Comparison of ENCODE assay signal across 21 cellular contexts in genomic region chr1:158355773-158356172, GRCh38. TPM values are rescaled to one million over a fixed set of nuclear protein-coding genes. Genes with fewer than 3 reads are reported as not detected.
DNase-seq lines count a peak whose midpoint lies in the region; ATAC-seq and TF ChIP-seq lines count a peak whose summit lies in the region.
"Had no signal": no experiment of that assay in that cellular context is flagged by ENCODE, and none has a peak within 500 bp of the region (broad histone marks: within the 10 kb centered on the region; RNA-seq: fewer than 3 reads in every experiment).

No MANE protein-coding gene starts in this region.

- peak; percentile 3 for ATAC-seq in stimulated activated naive CD8-positive, alpha-beta T cell treated with anti-CD3 and anti-CD28 coated beads, Interleukin-15, Interleukin-2, amounts not matched to agents 100 U/mL and 50 U/mL, for 24 hours
- ATAC-seq in stimulated activated naive CD8-positive, alpha-beta T cell treated with anti-CD3 and anti-CD28 coated beads, Interleukin-15, amount 100 ng/mL, for 72 hours, result no peak
- ATAC-seq: GM12878, HCT116 had no signal

- no peak overlapping the region for H3K4me3 Mint-ChIP-seq in stimulated activated naive CD8-positive, alpha-beta T cell treated with anti-CD3 and anti-CD28 coated beads, Interleukin-15, amount 100 ng/mL, for 72 hours
- peak overlapping the region; percentile 81 for H3K4me3 Mint-ChIP-seq in dendritic cell treated with granulocyte-macrophage colony-stimulating factor and Interleukin-4, amounts not matched to agents 40 ng/mL and 50 ng/mL, for 4 days
- H3K4me3 Mint-ChIP-seq: H9 had no signal

- no peaks in the 10 kb centered on the region for H3K4me1 Mint-ChIP-seq in stimulated activated naive CD8-positive, alpha-beta T cell treated with anti-CD3 and anti-CD28 coated beads, Interleukin-15, amount 100 ng/mL, for 72 hours
- peaks cover 61% of the 10 kb centered on the region for H3K4me1 Mint-ChIP-seq in dendritic cell treated with granulocyte-macrophage colony-stimulating factor and Interleukin-4, amounts not matched to agents 40 ng/mL and 50 ng/mL, for 4 days (ENCODE audit: low read depth)
- H3K4me1 Mint-ChIP-seq: CD4-positive, alpha-beta memory T cell had no signal

- DNase-seq in stimulated activated naive CD8-positive, alpha-beta T cell treated with anti-CD3 and anti-CD28 coated beads, Interleukin-15, Interleukin-2, amounts not matched to agents 100 U/mL and 50 U/mL, for 24 hours, result no peak
- no peak for DNase-seq in stimulated activated naive CD8-positive, alpha-beta T cell treated with anti-CD3 and anti-CD28 coated beads, Interleukin-15, amount 100 ng/mL, for 72 hours
- DNase-seq in Jurkat, Clone E6-1 (ENCODE audit: low read depth, low spot score), result no peak
- DNase-seq in foreskin fibroblast (no peak), cerebellum (ENCODE audit: low spot score) (no peak), DMS53 (lab: John Stamatoyannopoulos, UW) (no peak)
- DNase-seq: C1 segment of cervical spinal cord; Calu3; CD4-positive, alpha-beta memory T cell; COR-L47; EL; GDM1; GM23248; H9 had no signal

- no peak overlapping the region for H3K27ac Mint-ChIP-seq in stimulated activated naive CD8-positive, alpha-beta T cell treated with anti-CD3 and anti-CD28 coated beads, Interleukin-15, amount 100 ng/mL, for 72 hours
- H3K27ac Mint-ChIP-seq in dendritic cell treated with granulocyte-macrophage colony-stimulating factor and Interleukin-4, amounts not matched to agents 40 ng/mL and 50 ng/mL, for 4 days, result peak overlapping the region; percentile 88
- H3K27ac Mint-ChIP-seq: CD4-positive, alpha-beta memory T cell had no signal

- TF ChIP-seq CTCF in foreskin fibroblast (IDR thresholded peaks at IDR 0.05; ENCODE audit: low read depth, low read length), result no peak

- H3K9me3 Mint-ChIP-seq in stimulated activated naive CD8-positive, alpha-beta T cell treated with anti-CD3 and anti-CD28 coated beads, Interleukin-15, amount 100 ng/mL, for 72 hours, result no peaks in the 10 kb centered on the region
- H3K9me3 Mint-ChIP-seq in dendritic cell treated with granulocyte-macrophage colony-stimulating factor and Interleukin-4, amounts not matched to agents 40 ng/mL and 50 ng/mL, for 4 days, result no peaks in the 10 kb centered on the region
- H3K9me3 Mint-ChIP-seq: H9 had no signal

- intact Hi-C loops in dendritic cell treated with granulocyte-macrophage colony-stimulating factor and Interleukin-4, amounts not matched to agents 40 ng/mL and 50 ng/mL, for 4 days (cut with micrococcal nuclease), result no loop called here

- peaks cover 35% of the 10 kb centered on the region for H3K27me3 Mint-ChIP-seq in stimulated activated naive CD8-positive, alpha-beta T cell treated with anti-CD3 and anti-CD28 coated beads, Interleukin-15, amount 100 ng/mL, for 72 hours
- peaks cover 1% of the 10 kb centered on the region for H3K27me3 Mint-ChIP-seq in dendritic cell treated with granulocyte-macrophage colony-stimulating factor and Interleukin-4, amounts not matched to agents 40 ng/mL and 50 ng/mL, for 4 days

- H3K36me3 Mint-ChIP-seq in dendritic cell treated with granulocyte-macrophage colony-stimulating factor and Interleukin-4, amounts not matched to agents 40 ng/mL and 50 ng/mL, for 4 days (ENCODE audit: low read depth), result peaks cover 22% of the 10 kb centered on the region
- H3K36me3 Mint-ChIP-seq: CD4-positive, alpha-beta memory T cell had no signal

- peak overlapping the region; percentile 74 for H3K4me3 ChIP-seq in Jurkat, Clone E6-1 (ENCODE audit: low read length)
- H3K4me3 ChIP-seq in foreskin fibroblast (ENCODE audit: low read depth in 1 of 2, low read length in 2 of 2), result no peak overlapping the region
- H3K4me3 ChIP-seq: GM12878, GM23248 had no signal

RNA-seq across cellular contexts. Expression of gene CD1E, which starts 2.1 kb away (rescaled TPM):
- 14.2 TPM for polyA plus RNA-seq in Jurkat, Clone E6-1 (2012; ENCODE audit: insufficient read depth, insufficient read length)
- total RNA-seq in cerebellum, result not detected
- total RNA-seq: A172; A673; Calu3; CD4-positive, alpha-beta memory T cell; GM12878; GM23248; H4; H9 had no signal
- polyA plus RNA-seq: BJ; CD4-positive, alpha-beta memory T cell; GM23248 had no signal

RNA-seq across cellular contexts. Expression of gene CD1B, which starts 24.4 kb away (rescaled TPM):
- polyA plus RNA-seq in Jurkat, Clone E6-1 (2012; ENCODE audit: insufficient read depth, insufficient read length), result 40.2 TPM
- not detected for total RNA-seq in cerebellum
- total RNA-seq: A172; A673; Calu3; CD4-positive, alpha-beta memory T cell; GM12878; GM23248; H4; H9 had no signal
- polyA plus RNA-seq: BJ; CD4-positive, alpha-beta memory T cell; GM12878; GM23248 had no signal

RNA-seq across cellular contexts. Expression of gene OR10T2, which starts 43.5 kb away (rescaled TPM):
- not detected for polyA plus RNA-seq in Jurkat, Clone E6-1 (2012; ENCODE audit: insufficient read depth, insufficient read length)
- not detected for total RNA-seq in cerebellum
- total RNA-seq: A172; A673; Calu3; CD4-positive, alpha-beta memory T cell; GM12878; GM23248; H4; H9 had no signal
- polyA plus RNA-seq: BJ; CD4-positive, alpha-beta memory T cell; GM12878; GM23248 had no signal
